1 cellular context compared by ENCODE assay signal in the genomic region with DNA sequence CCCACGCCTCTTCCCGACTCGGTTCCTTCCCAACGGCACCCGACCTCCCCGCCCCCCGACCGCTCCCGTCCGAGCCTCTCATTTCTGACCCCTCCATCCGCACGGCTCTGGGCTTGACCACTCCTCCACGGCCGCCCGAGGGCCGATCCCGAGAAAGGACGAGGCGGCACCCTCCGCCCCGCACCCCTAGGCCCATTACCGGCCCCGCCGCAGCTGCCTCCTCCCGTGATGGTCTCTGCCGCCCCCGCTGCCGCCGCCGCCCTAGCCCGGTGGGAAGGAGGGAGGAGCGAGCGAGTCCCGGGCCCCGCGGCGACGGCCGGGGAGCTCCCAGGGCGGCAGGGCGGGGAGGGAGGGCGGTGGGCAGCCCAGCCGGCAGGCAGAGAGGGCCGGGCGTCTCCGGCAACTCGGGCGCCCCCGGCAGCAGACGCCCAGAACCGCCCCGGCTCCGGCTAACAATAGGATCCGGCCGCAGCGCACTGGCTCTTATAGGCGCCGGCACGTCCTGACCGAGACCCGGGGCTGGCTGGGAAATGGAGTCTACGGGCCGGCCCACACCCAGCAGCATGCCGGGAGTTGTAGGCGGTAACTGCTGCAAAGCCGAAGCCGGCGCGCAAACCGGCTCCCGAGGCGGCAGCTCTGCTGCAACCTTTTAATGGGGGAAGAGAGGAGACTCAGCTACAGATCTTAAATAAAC.
TF ChIP-seq lines count a peak whose summit lies in the region.

A gene with protein sequence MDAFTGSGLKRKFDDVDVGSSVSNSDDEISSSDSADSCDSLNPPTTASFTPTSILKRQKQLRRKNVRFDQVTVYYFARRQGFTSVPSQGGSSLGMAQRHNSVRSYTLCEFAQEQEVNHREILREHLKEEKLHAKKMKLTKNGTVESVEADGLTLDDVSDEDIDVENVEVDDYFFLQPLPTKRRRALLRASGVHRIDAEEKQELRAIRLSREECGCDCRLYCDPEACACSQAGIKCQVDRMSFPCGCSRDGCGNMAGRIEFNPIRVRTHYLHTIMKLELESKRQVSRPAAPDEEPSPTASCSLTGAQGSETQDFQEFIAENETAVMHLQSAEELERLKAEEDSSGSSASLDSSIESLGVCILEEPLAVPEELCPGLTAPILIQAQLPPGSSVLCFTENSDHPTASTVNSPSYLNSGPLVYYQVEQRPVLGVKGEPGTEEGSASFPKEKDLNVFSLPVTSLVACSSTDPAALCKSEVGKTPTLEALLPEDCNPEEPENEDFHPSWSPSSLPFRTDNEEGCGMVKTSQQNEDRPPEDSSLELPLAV (minus strand): TSS at position 457 of the 694 bp plus-strand sequence. CDS start 7,035 bp downstream, outside the sequence.

TF ChIP-seq in K562, 482 proteins besides CTCF, POLR2A, EP300 and RAD21 (continued from another document and continues in another):
- TF ChIP-seq FUS (optimal IDR thresholded peaks at IDR 0.05; ENCODE audit: low read depth, low read length): no peak
- no peak for TF ChIP-seq HOXB6 (CRISPR knock-in tag; IDR thresholded peaks at IDR 0.05; ENCODE audit: borderline replicate concordance)
- 0 out of 2 replicates have a peak, but pooled peaks have one; percentile 23 for TF ChIP-seq MXI1 (IDR thresholded peaks at IDR 0.05; ENCODE audit: low read depth, low read length)
- 0 out of 2 replicates have a peak, but pooled peaks have one; percentile 13 for TF ChIP-seq ETV1 (tag; conservative IDR thresholded peaks at IDR 0.05; ENCODE audit: low read depth)
- TF ChIP-seq, protein P1, sequence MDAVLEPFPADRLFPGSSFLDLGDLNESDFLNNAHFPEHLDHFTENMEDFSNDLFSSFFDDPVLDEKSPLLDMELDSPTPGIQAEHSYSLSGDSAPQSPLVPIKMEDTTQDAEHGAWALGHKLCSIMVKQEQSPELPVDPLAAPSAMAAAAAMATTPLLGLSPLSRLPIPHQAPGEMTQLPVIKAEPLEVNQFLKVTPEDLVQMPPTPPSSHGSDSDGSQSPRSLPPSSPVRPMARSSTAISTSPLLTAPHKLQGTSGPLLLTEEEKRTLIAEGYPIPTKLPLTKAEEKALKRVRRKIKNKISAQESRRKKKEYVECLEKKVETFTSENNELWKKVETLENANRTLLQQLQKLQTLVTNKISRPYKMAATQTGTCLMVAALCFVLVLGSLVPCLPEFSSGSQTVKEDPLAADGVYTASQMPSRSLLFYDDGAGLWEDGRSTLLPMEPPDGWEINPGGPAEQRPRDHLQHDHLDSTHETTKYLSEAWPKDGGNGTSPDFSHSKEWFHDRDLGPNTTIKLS (IDR thresholded peaks at IDR 0.05; ENCODE audit: borderline replicate concordance, low read depth): peak; percentile 86
- TF ChIP-seq U2AF2 (optimal IDR thresholded peaks at IDR 0.05; ENCODE audit: low read depth, low read length): no peak
- no peak for TF ChIP-seq ZNF316 (IDR thresholded peaks at IDR 0.05)
- no peak for TF ChIP-seq FOXA1 (IDR thresholded peaks at IDR 0.05; ENCODE audit: borderline replicate concordance)
- no peak for TF ChIP-seq SMARCC2 (IDR thresholded peaks at IDR 0.05; ENCODE audit: low read depth)
- no peak for TF ChIP-seq EHMT2 (IDR thresholded peaks at IDR 0.05)
- TF ChIP-seq ZNF408 (CRISPR knock-in tag; IDR thresholded peaks at IDR 0.05; ENCODE audit: low read depth): no peak
- TF ChIP-seq SRF (CRISPR knock-in tag; IDR thresholded peaks at IDR 0.05): no peak
- TF ChIP-seq, protein P2, sequence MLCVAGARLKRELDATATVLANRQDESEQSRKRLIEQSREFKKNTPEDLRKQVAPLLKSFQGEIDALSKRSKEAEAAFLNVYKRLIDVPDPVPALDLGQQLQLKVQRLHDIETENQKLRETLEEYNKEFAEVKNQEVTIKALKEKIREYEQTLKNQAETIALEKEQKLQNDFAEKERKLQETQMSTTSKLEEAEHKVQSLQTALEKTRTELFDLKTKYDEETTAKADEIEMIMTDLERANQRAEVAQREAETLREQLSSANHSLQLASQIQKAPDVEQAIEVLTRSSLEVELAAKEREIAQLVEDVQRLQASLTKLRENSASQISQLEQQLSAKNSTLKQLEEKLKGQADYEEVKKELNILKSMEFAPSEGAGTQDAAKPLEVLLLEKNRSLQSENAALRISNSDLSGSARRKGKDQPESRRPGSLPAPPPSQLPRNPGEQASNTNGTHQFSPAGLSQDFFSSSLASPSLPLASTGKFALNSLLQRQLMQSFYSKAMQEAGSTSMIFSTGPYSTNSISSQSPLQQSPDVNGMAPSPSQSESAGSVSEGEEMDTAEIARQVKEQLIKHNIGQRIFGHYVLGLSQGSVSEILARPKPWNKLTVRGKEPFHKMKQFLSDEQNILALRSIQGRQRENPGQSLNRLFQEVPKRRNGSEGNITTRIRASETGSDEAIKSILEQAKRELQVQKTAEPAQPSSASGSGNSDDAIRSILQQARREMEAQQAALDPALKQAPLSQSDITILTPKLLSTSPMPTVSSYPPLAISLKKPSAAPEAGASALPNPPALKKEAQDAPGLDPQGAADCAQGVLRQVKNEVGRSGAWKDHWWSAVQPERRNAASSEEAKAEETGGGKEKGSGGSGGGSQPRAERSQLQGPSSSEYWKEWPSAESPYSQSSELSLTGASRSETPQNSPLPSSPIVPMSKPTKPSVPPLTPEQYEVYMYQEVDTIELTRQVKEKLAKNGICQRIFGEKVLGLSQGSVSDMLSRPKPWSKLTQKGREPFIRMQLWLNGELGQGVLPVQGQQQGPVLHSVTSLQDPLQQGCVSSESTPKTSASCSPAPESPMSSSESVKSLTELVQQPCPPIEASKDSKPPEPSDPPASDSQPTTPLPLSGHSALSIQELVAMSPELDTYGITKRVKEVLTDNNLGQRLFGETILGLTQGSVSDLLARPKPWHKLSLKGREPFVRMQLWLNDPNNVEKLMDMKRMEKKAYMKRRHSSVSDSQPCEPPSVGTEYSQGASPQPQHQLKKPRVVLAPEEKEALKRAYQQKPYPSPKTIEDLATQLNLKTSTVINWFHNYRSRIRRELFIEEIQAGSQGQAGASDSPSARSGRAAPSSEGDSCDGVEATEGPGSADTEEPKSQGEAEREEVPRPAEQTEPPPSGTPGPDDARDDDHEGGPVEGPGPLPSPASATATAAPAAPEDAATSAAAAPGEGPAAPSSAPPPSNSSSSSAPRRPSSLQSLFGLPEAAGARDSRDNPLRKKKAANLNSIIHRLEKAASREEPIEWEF (CRISPR knock-in tag; IDR thresholded peaks at IDR 0.05): no peak
- no peak for TF ChIP-seq NFE2 (IDR thresholded peaks at IDR 0.05; ENCODE audit: low read depth)
- no peak for TF ChIP-seq ZNF384 (IDR thresholded peaks at IDR 0.05; ENCODE audit: low read depth, low read length)
- TF ChIP-seq JUNB (CRISPR knock-in tag; conservative IDR thresholded peaks at IDR 0.05): no peak
- TF ChIP-seq SAFB (IDR thresholded peaks at IDR 0.05; ENCODE audit: borderline replicate concordance, low read depth, low read length): 0 out of 2 replicates have a peak, but pooled peaks have one; percentile 16
- 0 out of 2 replicates have a peak, but pooled peaks have one; percentile 14 for TF ChIP-seq CEBPB (tag; IDR thresholded peaks at IDR 0.05)
- TF ChIP-seq ZNF444 (CRISPR knock-in tag; IDR thresholded peaks at IDR 0.05): no peak
- TF ChIP-seq NBN (IDR thresholded peaks at IDR 0.05; ENCODE audit: low read depth): no peak
- TF ChIP-seq ZNF282 (CRISPR knock-in tag; IDR thresholded peaks at IDR 0.05): peak; percentile 86; the same call in 1 of the 2 replicates
- no peak for TF ChIP-seq TAF15 (IDR thresholded peaks at IDR 0.05; ENCODE audit: low read depth, low read length)
- TF ChIP-seq POLR2AphosphoS5 (IDR thresholded peaks at IDR 0.05; ENCODE audit: control insufficient read depth, insufficient read depth, low read depth, low read length): peak; percentile 92; the same call in 1 of the 2 replicates
- no peak for TF ChIP-seq PPARD (CRISPR knock-in tag; IDR thresholded peaks at IDR 0.05)
- TF ChIP-seq, protein P3, sequence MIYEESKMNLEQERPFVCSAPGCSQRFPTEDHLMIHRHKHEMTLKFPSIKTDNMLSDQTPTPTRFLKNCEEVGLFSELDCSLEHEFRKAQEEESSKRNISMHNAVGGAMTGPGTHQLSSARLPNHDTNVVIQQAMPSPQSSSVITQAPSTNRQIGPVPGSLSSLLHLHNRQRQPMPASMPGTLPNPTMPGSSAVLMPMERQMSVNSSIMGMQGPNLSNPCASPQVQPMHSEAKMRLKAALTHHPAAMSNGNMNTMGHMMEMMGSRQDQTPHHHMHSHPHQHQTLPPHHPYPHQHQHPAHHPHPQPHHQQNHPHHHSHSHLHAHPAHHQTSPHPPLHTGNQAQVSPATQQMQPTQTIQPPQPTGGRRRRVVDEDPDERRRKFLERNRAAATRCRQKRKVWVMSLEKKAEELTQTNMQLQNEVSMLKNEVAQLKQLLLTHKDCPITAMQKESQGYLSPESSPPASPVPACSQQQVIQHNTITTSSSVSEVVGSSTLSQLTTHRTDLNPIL (CRISPR knock-in tag; IDR thresholded peaks at IDR 0.05): no peak
- TF ChIP-seq, protein P4, sequence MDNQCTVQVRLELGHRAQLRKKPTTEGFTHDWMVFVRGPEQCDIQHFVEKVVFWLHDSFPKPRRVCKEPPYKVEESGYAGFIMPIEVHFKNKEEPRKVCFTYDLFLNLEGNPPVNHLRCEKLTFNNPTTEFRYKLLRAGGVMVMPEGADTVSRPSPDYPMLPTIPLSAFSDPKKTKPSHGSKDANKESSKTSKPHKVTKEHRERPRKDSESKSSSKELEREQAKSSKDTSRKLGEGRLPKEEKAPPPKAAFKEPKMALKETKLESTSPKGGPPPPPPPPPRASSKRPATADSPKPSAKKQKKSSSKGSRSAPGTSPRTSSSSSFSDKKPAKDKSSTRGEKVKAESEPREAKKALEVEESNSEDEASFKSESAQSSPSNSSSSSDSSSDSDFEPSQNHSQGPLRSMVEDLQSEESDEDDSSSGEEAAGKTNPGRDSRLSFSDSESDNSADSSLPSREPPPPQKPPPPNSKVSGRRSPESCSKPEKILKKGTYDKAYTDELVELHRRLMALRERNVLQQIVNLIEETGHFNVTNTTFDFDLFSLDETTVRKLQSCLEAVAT (IDR thresholded peaks at IDR 0.05): no peak
- no peak for TF ChIP-seq ZNF507 (tag; conservative IDR thresholded peaks at IDR 0.05)
- TF ChIP-seq, protein P5, sequence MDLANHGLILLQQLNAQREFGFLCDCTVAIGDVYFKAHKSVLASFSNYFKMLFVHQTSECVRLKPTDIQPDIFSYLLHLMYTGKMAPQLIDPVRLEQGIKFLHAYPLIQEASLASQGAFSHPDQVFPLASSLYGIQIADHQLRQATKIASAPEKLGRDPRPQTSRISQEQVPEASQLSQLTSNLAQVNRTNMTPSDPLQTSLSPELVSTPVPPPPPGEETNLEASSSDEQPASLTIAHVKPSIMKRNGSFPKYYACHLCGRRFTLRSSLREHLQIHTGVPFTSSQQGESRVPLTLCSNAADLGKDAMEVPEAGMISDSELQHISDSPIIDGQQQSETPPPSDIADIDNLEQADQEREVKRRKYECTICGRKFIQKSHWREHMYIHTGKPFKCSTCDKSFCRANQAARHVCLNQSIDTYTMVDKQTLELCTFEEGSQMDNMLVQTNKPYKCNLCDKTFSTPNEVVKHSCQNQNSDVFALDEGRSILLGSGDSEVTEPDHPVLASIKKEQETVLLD (IDR thresholded peaks at IDR 0.05): no peak
- TF ChIP-seq CBX5 (IDR thresholded peaks at IDR 0.05; ENCODE audit: borderline replicate concordance, low read depth): no peak
- no peak for TF ChIP-seq MED1 (CRISPR knock-in tag; IDR thresholded peaks at IDR 0.05; ENCODE audit: borderline replicate concordance)
- no peak for TF ChIP-seq SRSF7 (optimal IDR thresholded peaks at IDR 0.05; ENCODE audit: low read depth, low read length)
- TF ChIP-seq ZNF143 (CRISPR knock-in tag; IDR thresholded peaks at IDR 0.05): peak; percentile 93
- TF ChIP-seq MYC (IDR thresholded peaks at IDR 0.05; ENCODE audit: low read depth, low read length): peak; percentile 34
- no peak for TF ChIP-seq MYC (CRISPR knock-in tag; IDR thresholded peaks at IDR 0.05; ENCODE audit: borderline replicate concordance, low read depth)
- no peak for TF ChIP-seq MTA1 (IDR thresholded peaks at IDR 0.05; ENCODE audit: borderline replicate concordance)
- peak in 2 of 3 experiments; percentile 67 to 71 for TF ChIP-seq YY1 (IDR thresholded peaks at IDR 0.05; ENCODE audit: borderline replicate concordance in 1 of 3, control insufficient read depth in 1 of 3, extremely low read depth in 1 of 3, insufficient read depth in 3 of 3, insufficient read length in 1 of 3, insufficient replicate concordance in 2 of 3, low read depth in 1 of 3, low read length in 2 of 3)
- peak; percentile 78 for TF ChIP-seq SOX6 (IDR thresholded peaks at IDR 0.05)
- TF ChIP-seq ATF7 (IDR thresholded peaks at IDR 0.05): peak; percentile 66; the same call in 1 of the 2 replicates
- TF ChIP-seq, protein P6, sequence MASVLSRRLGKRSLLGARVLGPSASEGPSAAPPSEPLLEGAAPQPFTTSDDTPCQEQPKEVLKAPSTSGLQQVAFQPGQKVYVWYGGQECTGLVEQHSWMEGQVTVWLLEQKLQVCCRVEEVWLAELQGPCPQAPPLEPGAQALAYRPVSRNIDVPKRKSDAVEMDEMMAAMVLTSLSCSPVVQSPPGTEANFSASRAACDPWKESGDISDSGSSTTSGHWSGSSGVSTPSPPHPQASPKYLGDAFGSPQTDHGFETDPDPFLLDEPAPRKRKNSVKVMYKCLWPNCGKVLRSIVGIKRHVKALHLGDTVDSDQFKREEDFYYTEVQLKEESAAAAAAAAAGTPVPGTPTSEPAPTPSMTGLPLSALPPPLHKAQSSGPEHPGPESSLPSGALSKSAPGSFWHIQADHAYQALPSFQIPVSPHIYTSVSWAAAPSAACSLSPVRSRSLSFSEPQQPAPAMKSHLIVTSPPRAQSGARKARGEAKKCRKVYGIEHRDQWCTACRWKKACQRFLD (CRISPR knock-in tag; IDR thresholded peaks at IDR 0.05): peak; percentile 58; the same call in 1 of the 2 replicates
- no peak for TF ChIP-seq SRSF1 (IDR thresholded peaks at IDR 0.05; ENCODE audit: low read depth, low read length)
- no peak for TF ChIP-seq ZNF41 (CRISPR knock-in tag; conservative IDR thresholded peaks at IDR 0.05)
- TF ChIP-seq FOXM1 (IDR thresholded peaks at IDR 0.05; ENCODE audit: low read depth): no peak
- no peak for TF ChIP-seq FOXM1 (CRISPR knock-in tag; IDR thresholded peaks at IDR 0.05; ENCODE audit: low read depth)
- no peak for TF ChIP-seq ESRRB (CRISPR knock-in tag; IDR thresholded peaks at IDR 0.05; ENCODE audit: borderline replicate concordance)
- TF ChIP-seq ZNF140 (CRISPR knock-in tag; IDR thresholded peaks at IDR 0.05): no peak
- TF ChIP-seq TAL1 (IDR thresholded peaks at IDR 0.05): no peak
- TF ChIP-seq ZNF79 (CRISPR knock-in tag; IDR thresholded peaks at IDR 0.05; ENCODE audit: low read depth): no peak
- peak in 1 of 2 experiments; percentile 31; a peak in 1 of 4 replicates for TF ChIP-seq CSDE1 (IDR thresholded peaks at IDR 0.05)
- TF ChIP-seq, protein P7, sequence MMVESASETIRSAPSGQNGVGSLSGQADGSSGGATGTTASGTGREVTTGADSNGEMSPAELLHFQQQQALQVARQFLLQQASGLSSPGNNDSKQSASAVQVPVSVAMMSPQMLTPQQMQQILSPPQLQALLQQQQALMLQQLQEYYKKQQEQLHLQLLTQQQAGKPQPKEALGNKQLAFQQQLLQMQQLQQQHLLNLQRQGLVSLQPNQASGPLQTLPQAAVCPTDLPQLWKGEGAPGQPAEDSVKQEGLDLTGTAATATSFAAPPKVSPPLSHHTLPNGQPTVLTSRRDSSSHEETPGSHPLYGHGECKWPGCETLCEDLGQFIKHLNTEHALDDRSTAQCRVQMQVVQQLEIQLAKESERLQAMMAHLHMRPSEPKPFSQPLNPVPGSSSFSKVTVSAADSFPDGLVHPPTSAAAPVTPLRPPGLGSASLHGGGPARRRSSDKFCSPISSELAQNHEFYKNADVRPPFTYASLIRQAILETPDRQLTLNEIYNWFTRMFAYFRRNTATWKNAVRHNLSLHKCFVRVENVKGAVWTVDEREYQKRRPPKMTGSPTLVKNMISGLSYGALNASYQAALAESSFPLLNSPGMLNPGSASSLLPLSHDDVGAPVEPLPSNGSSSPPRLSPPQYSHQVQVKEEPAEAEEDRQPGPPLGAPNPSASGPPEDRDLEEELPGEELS (CRISPR knock-in tag; IDR thresholded peaks at IDR 0.05; ENCODE audit: borderline replicate concordance): no peak
- TF ChIP-seq ZNF197 (CRISPR knock-in tag; IDR thresholded peaks at IDR 0.05; ENCODE audit: low read depth): 0 out of 2 replicates have a peak, but pooled peaks have one; percentile 69
